In the genomic region with DNA sequence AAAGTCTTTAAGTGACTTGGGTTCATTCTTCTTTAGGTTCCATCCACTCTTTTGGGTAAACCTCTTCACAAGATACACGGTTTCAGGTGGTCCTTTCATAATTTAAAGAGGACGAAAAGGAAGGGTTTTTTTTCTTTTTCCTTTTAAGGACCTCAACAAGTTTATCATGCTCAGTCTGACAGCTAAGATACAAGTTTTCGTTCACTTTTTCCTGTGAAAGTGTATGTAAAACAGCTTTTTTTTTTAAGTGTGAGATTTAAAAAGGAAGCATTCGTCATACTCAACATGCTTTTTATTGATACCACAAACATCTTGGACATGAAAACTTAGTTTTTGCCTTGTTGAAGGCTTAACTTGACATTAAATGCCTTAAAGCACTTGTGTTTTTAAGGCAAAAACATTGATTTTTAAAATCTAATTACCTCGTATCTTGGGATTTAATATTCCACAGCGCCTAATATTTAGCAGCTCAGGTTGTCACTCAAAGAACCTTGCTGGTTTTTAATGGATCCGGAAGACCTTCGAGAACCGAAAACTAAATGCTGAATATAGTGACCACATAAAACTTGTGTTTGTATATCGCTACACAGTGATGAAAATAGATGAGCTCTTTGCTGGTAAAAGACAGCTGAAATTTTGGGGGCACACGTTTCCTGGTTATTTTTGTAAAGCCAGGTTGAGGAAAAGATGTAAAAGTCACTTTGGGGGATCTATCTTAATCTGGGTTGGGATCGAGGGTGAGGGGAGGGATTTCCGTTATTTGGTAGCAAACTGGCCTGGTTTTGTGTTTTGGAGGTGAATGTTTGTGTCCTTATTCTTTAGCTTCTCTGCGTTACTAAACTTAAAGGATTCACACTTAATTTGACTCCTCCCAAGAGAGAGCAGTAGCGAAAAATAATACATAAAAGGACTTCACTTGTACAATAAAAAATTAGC, we compare ENCODE assay signal across 8 cellular contexts. TPM values are rescaled to one million over a fixed set of nuclear protein-coding genes. Genes with fewer than 3 reads are reported as not detected.
DNase-seq lines count a peak whose midpoint lies in the region; ATAC-seq and TF ChIP-seq lines count a peak whose summit lies in the region.

No MANE protein-coding gene starts in this region.

- H3K4me3 Mint-ChIP-seq in Caco-2 (ENCODE audit: unreplicated experiment) (peak overlapping the region; percentile 95), osteocyte (ENCODE audit: unreplicated experiment) (peak overlapping the region; percentile 99)

- no peak overlapping the region for H3K27ac ChIP-seq in OCI-LY7 (ENCODE audit: low read depth, low read length, poor library complexity, severe bottlenecking)

- H3K27ac Mint-ChIP-seq in Caco-2 (ENCODE audit: unreplicated experiment) (peak overlapping the region; percentile 99), osteocyte (ENCODE audit: unreplicated experiment) (peak overlapping the region; percentile 100)

- H3K9me2 ChIP-seq in OCI-LY7 (ENCODE audit: insufficient read depth, low read length), result no peaks in the 10 kb centered on the region

- TF ChIP-seq CTCF in Caco-2 (IDR thresholded peaks at IDR 0.05; ENCODE audit: insufficient read depth in 1 of 2, low read depth in 1 of 2, low read length in 1 of 2, severe bottlenecking in 1 of 2, unreplicated experiment in 1 of 2) (no peak), OCI-LY7 (conservative IDR thresholded peaks at IDR 0.05; ENCODE audit: low read length) (no peak), epithelial cell of esophagus (IDR thresholded peaks at IDR 0.05; ENCODE audit: insufficient read depth, low read depth, low read length, missing control alignments) (no peak), osteocyte (IDR thresholded peaks at IDR 0.05) (no peak)

- H3K4me1 Mint-ChIP-seq in Caco-2 (ENCODE audit: low read depth, unreplicated experiment), result peaks cover 22% of the 10 kb centered on the region
- H3K4me1 Mint-ChIP-seq in osteocyte (ENCODE audit: unreplicated experiment), result peaks cover 44% of the 10 kb centered on the region

- H3K27me3 ChIP-seq in Caco-2 (replicated peaks; ENCODE audit: control insufficient read depth, insufficient read depth, low read length), result no peaks in the 10 kb centered on the region

- peaks cover 79% of the 10 kb centered on the region for H3K36me3 Mint-ChIP-seq in Caco-2 (ENCODE audit: insufficient read depth, unreplicated experiment)
- H3K36me3 Mint-ChIP-seq in osteocyte (ENCODE audit: unreplicated experiment), result peaks cover 28% of the 10 kb centered on the region

- ATAC-seq in HG03175 (IDR thresholded peaks at IDR 0.05; ENCODE audit: unreplicated experiment) (no peak), GM21381 (IDR thresholded peaks at IDR 0.05; ENCODE audit: unreplicated experiment) (no peak)

- DNase-seq in Caco-2 (no peak), OCI-LY7 (ENCODE audit: low spot score) (no peak), epithelial cell of esophagus (ENCODE audit: low read depth) (no peak), osteocyte (ENCODE audit: extremely low spot score, unreplicated experiment) (no peak), mucosa of gallbladder (ENCODE audit: low spot score) (no peak)
- no peak for DNase-seq in stimulated activated CD4-positive, alpha-beta T cell treated with anti-CD3 and anti-CD28 coated beads, Interleukin-2, amount 100 ng/mL, for 48 hours

- H3K4me3 ChIP-seq in Caco-2 (ENCODE audit: low read depth, low read length) (peak overlapping the region; percentile 77), OCI-LY7 (ENCODE audit: low read depth, low read length, poor library complexity, severe bottlenecking) (peak overlapping the region; percentile 95), epithelial cell of esophagus (ENCODE audit: low read length) (peak overlapping the region; percentile 99)

- H3K9me3 ChIP-seq in Caco-2 (no peaks in the 10 kb centered on the region), OCI-LY7 (ENCODE audit: low read length) (peaks cover 4% of the 10 kb centered on the region; the same call in 1 of the 2 replicates)

- POLR2A ChIA-PET in Caco-2 (lab: Charles Lee), result interaction anchor here (0.6 to 1.2 kb wide), 3 partner anchors 66 to 522 kb away, joined by 3 to 5 read pairs (median 5); no protein-coding TSS in a partner anchor
- POLR2A ChIA-PET in OCI-LY7 (lab: Charles Lee), result interaction anchor here (0.6 to 5.1 kb wide), 19 partner anchors 11 to 1977 kb away, joined by 3 to 36 read pairs (median 4); partner anchors contain the start of gene DDIAS

- peak overlapping the region; percentile 90 for H3K4me2 ChIP-seq in OCI-LY7 (ENCODE audit: low read length)

- CTCF ChIA-PET in Caco-2 (lab: Charles Lee), result no interaction called here
- CTCF ChIA-PET in OCI-LY7 (lab: Charles Lee; ENCODE audit: unreplicated experiment), result no interaction called here

- intact Hi-C loops in Caco-2 (cut with micrococcal nuclease; ENCODE audit: unreplicated experiment), result no loop called here
- intact Hi-C loops in OCI-LY7 (cut with micrococcal nuclease; ENCODE audit: unreplicated experiment), result no loop called here

- peaks cover 50% of the 10 kb centered on the region for H4K20me1 ChIP-seq in OCI-LY7 (ENCODE audit: insufficient read depth, low read length)

- H3K9me3 Mint-ChIP-seq in Caco-2 (ENCODE audit: unreplicated experiment) (no peaks in the 10 kb centered on the region), osteocyte (ENCODE audit: unreplicated experiment) (no peaks in the 10 kb centered on the region)

- no peaks in the 10 kb centered on the region for H3K27me3 Mint-ChIP-seq in Caco-2 (ENCODE audit: insufficient read depth, unreplicated experiment)
- H3K27me3 Mint-ChIP-seq in osteocyte (ENCODE audit: unreplicated experiment), result no peaks in the 10 kb centered on the region

- H3K36me3 ChIP-seq in Caco-2 (ENCODE audit: control insufficient read depth, insufficient read depth, low read length), result peaks cover 1% of the 10 kb centered on the region; the same call in 1 of the 2 replicates
- peaks cover 70% of the 10 kb centered on the region for H3K36me3 ChIP-seq in OCI-LY7 (ENCODE audit: insufficient read depth, low read length)

- no TSS peak for BruUV-seq in Caco-2 (replicated peaks; lab: Mats Ljungman, UMichigan)
- BruUV-seq in OCI-LY7 (replicated peaks; lab: Mats Ljungman, UMichigan), result TSS peak; percentile 56

- peaks cover 78% of the 10 kb centered on the region for H3K79me2 ChIP-seq in OCI-LY7 (ENCODE audit: insufficient read depth, low read depth, low read length)

- H3K4me1 ChIP-seq in Caco-2, result peaks cover 18% of the 10 kb centered on the region
- H3K4me1 ChIP-seq in OCI-LY7 (ENCODE audit: insufficient read depth, low read length, poor library complexity, severe bottlenecking), result peaks cover 49% of the 10 kb centered on the region

- H2AFZ ChIP-seq in OCI-LY7 (ENCODE audit: low read length), result no peak overlapping the region

RNA-seq across cellular contexts. Expression of gene PCF11, which starts 2.3 kb away (rescaled TPM):
- 78.4 and 78.5 TPM in 2 replicates for total RNA-seq in Caco-2 (2022)
- 80.1 and 89.9 TPM in 2 replicates for total RNA-seq in OCI-LY7 (2014; rRNA removed; shearing (Covaris generic))
- total RNA-seq in OCI-LY7 (2022), result 98.8 and 117 TPM in 2 replicates
- 56.0 and 66.6 TPM in 2 replicates for total RNA-seq in osteocyte
- 46.7 TPM for total RNA-seq in mucosa of gallbladder

RNA-seq across cellular contexts. Expression of gene ANKRD42, which starts 34.3 kb away (rescaled TPM):
- total RNA-seq in Caco-2 (2022), result 8.3 and 9.0 TPM in 2 replicates
- 1.1 and 2.2 TPM in 2 replicates for total RNA-seq in OCI-LY7 (2014; rRNA removed; shearing (Covaris generic))
- total RNA-seq in OCI-LY7 (2022), result 2.5 and 3.3 TPM in 2 replicates
- 8.8 and 9.8 TPM in 2 replicates for total RNA-seq in osteocyte
- total RNA-seq in mucosa of gallbladder, result 24.5 TPM
